In the genomic region with DNA sequence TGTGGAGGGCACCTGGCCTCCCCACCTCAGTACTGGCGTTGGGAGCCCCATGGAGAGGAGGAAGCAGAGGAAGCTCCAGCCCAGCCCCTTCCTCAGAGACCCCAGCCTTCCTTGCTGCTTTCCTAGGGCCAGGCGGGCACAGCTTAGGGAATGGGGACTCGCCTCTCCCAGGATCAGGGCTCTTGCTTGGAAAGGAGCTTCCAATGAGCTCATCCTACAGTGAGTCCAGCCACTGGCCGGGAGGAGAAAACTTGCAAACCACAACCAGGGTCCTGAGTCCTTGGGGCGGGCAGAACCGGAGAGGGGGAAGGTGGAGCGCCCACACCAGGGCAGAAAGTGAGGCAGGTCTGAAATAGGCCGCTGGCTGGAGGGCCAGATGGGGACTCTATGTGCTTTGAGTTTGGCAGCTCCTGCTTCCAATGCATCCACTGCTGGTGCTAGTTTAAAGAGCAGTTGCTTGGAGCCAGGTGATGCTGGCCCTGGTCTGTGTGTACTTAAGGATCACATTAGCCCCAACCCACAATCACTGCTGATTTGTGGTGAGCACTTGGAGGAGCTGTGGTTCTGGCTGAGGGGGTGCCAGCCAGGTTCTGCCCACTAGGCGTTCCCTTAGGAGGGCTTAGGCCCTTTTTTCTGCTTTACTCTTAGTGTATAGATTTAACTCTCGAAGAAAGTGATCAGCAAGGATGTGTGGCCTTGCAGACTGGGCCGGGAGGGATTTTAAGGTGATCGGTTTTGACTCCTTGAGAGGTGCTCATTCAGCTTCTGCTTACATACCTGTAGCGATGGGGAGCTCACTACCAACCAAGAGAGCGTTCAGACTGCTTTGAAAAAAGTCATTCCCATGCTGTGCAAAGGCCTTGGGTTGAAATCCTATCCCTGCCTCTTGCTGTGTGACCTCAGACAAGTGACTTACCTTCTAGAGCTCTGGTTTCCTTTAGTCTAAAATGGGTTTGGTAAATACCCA, we compare ENCODE assay signal across 25 cellular contexts.
DNase-seq lines count a peak whose midpoint lies in the region; ATAC-seq, FAIRE-seq and TF ChIP-seq lines count a peak whose summit lies in the region.
"Had no signal": no experiment of that assay in that cellular context is flagged by ENCODE, and none has a peak within 500 bp of the region (broad histone marks: within the 10 kb centered on the region; RNA-seq: fewer than 3 reads in every experiment).

No MANE protein-coding gene starts in this region.

- no peak overlapping the region for H3K4me2 ChIP-seq in H1 (ENCODE audit: insufficient read depth in 1 of 2, low read depth in 2 of 2, low read length in 2 of 2)

- peaks cover 4% of the 10 kb centered on the region for H3K36me3 Mint-ChIP-seq in nephron (ENCODE audit: low read depth)
- H3K36me3 Mint-ChIP-seq: activated naive CD8-positive, alpha-beta T cell treated with anti-CD3 and anti-CD28 coated beads, Interleukin-2, amount 10 ng/mL, durations not matched to agents 7 days and 5 days; natural killer cell had no signal

- peak overlapping the region; percentile 41 for H4K91ac ChIP-seq in H1 (replicated peaks; ENCODE audit: insufficient read length, low read length)

- no peaks in the 10 kb centered on the region for H3K9me3 ChIP-seq in H1 (ENCODE audit: insufficient read depth in 2 of 2, low read depth in 1 of 2, low read length in 1 of 2)
- H3K9me3 ChIP-seq: breast epithelium had no signal

- 90% methylated on average over 13 of the region's 14 CpGs; no CpG with 5 or more reads in 1 of the 2 experiments for WGBS in H1 (ENCODE audit: extremely low coverage in 1 of 2, insufficient coverage in 1 of 2, insufficient read length in 1 of 2, insufficient replicate concordance in 2 of 2, low coverage in 1 of 2, low lambda C conversion rate in 2 of 2, missing lambda C conversion rate in 1 of 2), 2 experiments

- peak overlapping the region; percentile 32; the same call in 1 of the 2 replicates for H3K18ac ChIP-seq in H1 (ENCODE audit: extremely low read depth, low read length)

- no peaks in the 10 kb centered on the region for H3K9me3 Mint-ChIP-seq in nephron
- H3K9me3 Mint-ChIP-seq: activated naive CD8-positive, alpha-beta T cell treated with anti-CD3 and anti-CD28 coated beads, Interleukin-2, amount 10 ng/mL, durations not matched to agents 7 days and 5 days; dendritic cell treated with granulocyte-macrophage colony-stimulating factor and Interleukin-4, amounts not matched to agents 40 ng/mL and 50 ng/mL, for 4 days; HFFc6; natural killer cell; T-helper 2 cell treated with Interferon-gamma antibody and Interleukin-4, amounts not matched to agents 5 μg/mL and 100 μg/mL, for 36 hours had no signal

- no peak overlapping the region for H2BK120ac ChIP-seq in H1 (replicated peaks; ENCODE audit: low read depth, low read length)

- H3K27ac ChIP-seq in H1 (ENCODE audit: low read depth, low read length), result no peak overlapping the region
- H3K27ac ChIP-seq: breast epithelium, SK-N-MC, spleen had no signal

- H3K9ac ChIP-seq in H1 (replicated peaks in 1 of 4; ENCODE audit: extremely low read depth in 1 of 4, low read depth in 3 of 4, low read length in 3 of 4), result no peak overlapping the region

- H3K4me3 Mint-ChIP-seq in nephron, result no peak overlapping the region
- H3K4me3 Mint-ChIP-seq: activated naive CD8-positive, alpha-beta T cell treated with anti-CD3 and anti-CD28 coated beads, Interleukin-2, amount 10 ng/mL, durations not matched to agents 7 days and 5 days; CD14-positive monocyte; dendritic cell treated with granulocyte-macrophage colony-stimulating factor and Interleukin-4, amounts not matched to agents 40 ng/mL and 50 ng/mL, for 4 days; HFFc6; natural killer cell; T-helper 2 cell treated with Interferon-gamma antibody and Interleukin-4, amounts not matched to agents 5 μg/mL and 100 μg/mL, for 36 hours had no signal

- no peak overlapping the region for H2AFZ ChIP-seq in H1 (ENCODE audit: low read length)

- FAIRE-seq in H1 (lab: Jason Lieb, UNC), result no peak

- POLR2A ChIA-PET in H1 (lab: Charles Lee; ENCODE audit: partially characterized antibody) (interaction anchor here (0.9 to 2.6 kb wide), 3 partner anchors 43 to 80 kb away, joined by 3 to 6 read pairs (median 4); no protein-coding TSS in a partner anchor), GM10248 (lab: Yijun Ruan, JAX) (no interaction called here)

- CTCF ChIA-PET in H1 (lab: Charles Lee; ENCODE audit: partially characterized antibody) (interaction anchor here (1.3 to 5.0 kb wide), 12 partner anchors 11 to 214 kb away, joined by 3 to 26 read pairs (median 5); no protein-coding TSS in a partner anchor), GM10248 (lab: Yijun Ruan, JAX) (interaction anchor here (0.7 to 1.5 kb wide), 4 partner anchors 11 to 242 kb away, joined by 3 to 4 read pairs (median 3); no protein-coding TSS in a partner anchor)

- no peak for TF ChIP-seq CTCF in H1 (IDR thresholded peaks at IDR 0.05; ENCODE audit: control extremely low read depth in 1 of 3, insufficient read depth in 1 of 3, low read depth in 1 of 3, low read length in 3 of 3)
- TF ChIP-seq CTCF in nephron (IDR thresholded peaks at IDR 0.05; ENCODE audit: unreplicated experiment in 3 of 3), result no peak
- TF ChIP-seq CTCF in GM10248 (IDR thresholded peaks at IDR 0.05; ENCODE audit: control extremely low read depth, extremely low read depth, low read depth, missing control alignments), result no peak

- H4K20me1 ChIP-seq in H1 (replicated peaks in 1 of 2; ENCODE audit: control insufficient read depth in 1 of 2, insufficient read depth in 2 of 2, low read length in 2 of 2), result no peaks in the 10 kb centered on the region

- no peak for TF ChIP-seq RAD21 in H1 (IDR thresholded peaks at IDR 0.05 in 1 of 2, conservative IDR thresholded peaks at IDR 0.05 in 1 of 2; ENCODE audit: low read depth in 2 of 2, low read length in 2 of 2)

- ATAC-seq in HG03108 (IDR thresholded peaks at IDR 0.05; ENCODE audit: unreplicated experiment), result no peak
- no peak for ATAC-seq in HG02885 (IDR thresholded peaks at IDR 0.05; ENCODE audit: poor library complexity, unreplicated experiment)
- ATAC-seq: activated CD4-positive, CD25-positive, alpha-beta regulatory T cell treated with anti-CD3 and anti-CD28 coated beads, Interleukin-2, amount 50 U/mL, for 24 hours; natural killer cell had no signal

- H3K23ac ChIP-seq in H1 (ENCODE audit: insufficient read length), result no peak overlapping the region

- DNase-seq in DMS79 (lab: John Stamatoyannopoulos, UW) (peak; percentile 50), NCI-H2081 (lab: John Stamatoyannopoulos, UW) (peak; percentile 40 to 75), H1 (ENCODE audit: low read depth in 1 of 2, low spot score in 2 of 2) (no peak), HT-29 (ENCODE audit: low spot score) (no peak), GM10248 (ENCODE audit: extremely low spot score) (no peak)
- DNase-seq: activated naive CD8-positive, alpha-beta T cell treated with anti-CD3 and anti-CD28 coated beads, Interleukin-2, amount 10 ng/mL, durations not matched to agents 7 days and 5 days; DMS53; foreskin melanocyte; HFFc6; kidney glomerular epithelial cell; mesenchymal stem cell; natural killer cell; NCI-H1105; Peyer's patch; spleen; substantia nigra had no signal

- peaks cover 44% of the 10 kb centered on the region for H3K4me1 Mint-ChIP-seq in nephron
- H3K4me1 Mint-ChIP-seq: activated naive CD8-positive, alpha-beta T cell treated with anti-CD3 and anti-CD28 coated beads, Interleukin-2, amount 10 ng/mL, durations not matched to agents 7 days and 5 days had no signal

- H3K27me3 Mint-ChIP-seq in nephron (ENCODE audit: low read depth), result peaks cover 5% of the 10 kb centered on the region

- H3K23me2 ChIP-seq in H1 (ENCODE audit: low read depth, low read length), result no peaks in the 10 kb centered on the region

- H2AK5ac ChIP-seq in H1 (ENCODE audit: low read depth, low read length), result no peak overlapping the region

- H2BK20ac ChIP-seq in H1 (ENCODE audit: low read length), result 0 out of 2 replicates have a peak overlapping the region, but pooled peaks have one; percentile 13

- H3K4ac ChIP-seq in H1 (replicated peaks; ENCODE audit: insufficient read length, low read depth, low read length), result no peak overlapping the region

- no peak overlapping the region for H2BK5ac ChIP-seq in H1 (ENCODE audit: low read depth, low read length)

- no peak overlapping the region for H3K14ac ChIP-seq in H1 (ENCODE audit: insufficient read length)

- H4K5ac ChIP-seq in H1 (ENCODE audit: insufficient read length, low read depth, low read length), result no peak overlapping the region

- H3K79me2 ChIP-seq in H1 (ENCODE audit: control insufficient read depth in 1 of 2, insufficient read depth in 2 of 2, low read length in 2 of 2), result no peaks in the 10 kb centered on the region

- H3K27me3 ChIP-seq in H1 (replicated peaks in 1 of 4; ENCODE audit: control insufficient read depth in 3 of 4, extremely low read depth in 1 of 4, insufficient read depth in 3 of 4, low read length in 3 of 4), result no peaks in the 10 kb centered on the region
- H3K27me3 ChIP-seq: breast epithelium, Peyer's patch, spleen had no signal

- peak overlapping the region in 2 of 3 experiments; percentile 75 to 82 for H3K27ac Mint-ChIP-seq in nephron
- H3K27ac Mint-ChIP-seq: activated naive CD8-positive, alpha-beta T cell treated with anti-CD3 and anti-CD28 coated beads, Interleukin-2, amount 10 ng/mL, durations not matched to agents 7 days and 5 days; dendritic cell treated with granulocyte-macrophage colony-stimulating factor and Interleukin-4, amounts not matched to agents 40 ng/mL and 50 ng/mL, for 4 days; HFFc6; natural killer cell; T-helper 2 cell treated with Interferon-gamma antibody and Interleukin-4, amounts not matched to agents 5 μg/mL and 100 μg/mL, for 36 hours had no signal

- H2BK12ac ChIP-seq in H1 (ENCODE audit: low read depth, low read length), result no peak overlapping the region

- no peak for TF ChIP-seq POLR2A in H1 (IDR thresholded peaks at IDR 0.05; ENCODE audit: control extremely low read depth in 1 of 2, low read depth in 2 of 2, low read length in 2 of 2)

- TF ChIP-seq EP300 in H1 (IDR thresholded peaks at IDR 0.05; ENCODE audit: borderline replicate concordance in 1 of 2, low read depth in 2 of 2, low read length in 2 of 2), result no peak

- H3K36me3 ChIP-seq in H1 (ENCODE audit: control insufficient read depth in 2 of 4, insufficient read depth in 4 of 4, low read length in 3 of 4), result no peaks in the 10 kb centered on the region
- H3K36me3 ChIP-seq: breast epithelium, Peyer's patch, spleen had no signal

- no peak overlapping the region for H2BK15ac ChIP-seq in H1 (ENCODE audit: low read length)

- H4K8ac ChIP-seq in H1 (ENCODE audit: extremely low read depth, insufficient read depth, low read length), result no peak overlapping the region; the same call in 1 of the 2 replicates

- H3K4me3 ChIP-seq in H1 (ENCODE audit: extremely low read depth in 1 of 4, insufficient read depth in 2 of 4, low read depth in 3 of 4, low read length in 4 of 4), result no peak overlapping the region
- H3K4me3 ChIP-seq: breast epithelium, Peyer's patch, SK-N-MC, spleen had no signal

- H3K4me1 ChIP-seq in H1 (replicated peaks in 1 of 4; ENCODE audit: control insufficient read depth in 3 of 4, insufficient read depth in 4 of 4, low read length in 3 of 4), result peaks cover 0 to 15% (median 7%) of the 10 kb centered on the region in 4 experiments; a peak in 6 of 7 replicates
- H3K4me1 ChIP-seq: breast epithelium, Peyer's patch had no signal

- no peak overlapping the region for H3K56ac ChIP-seq in H1 (replicated peaks; ENCODE audit: insufficient read length, low read depth, low read length)

- no peaks in the 10 kb centered on the region for H3K79me1 ChIP-seq in H1 (ENCODE audit: low read depth, low read length)

Comparison
In these comparisons a context has a peak if more than half of its experiments do, and no peak if none do; other contexts are left out.
1. DNase-seq: peak in DMS79 (single experiment) and NCI-H2081 (2 of 2); none in H1 (0 of 2), HT-29 (single experiment) and GM10248 (single experiment).